In genomic region chr1:213983589-213984386, GRCh38 we compare ENCODE assay signal across 13 cellular contexts. TPM values are rescaled to one million over a fixed set of nuclear protein-coding genes. Genes with fewer than 3 reads are reported as not detected.
DNase-seq lines count a peak whose midpoint lies in the region; ATAC-seq, FAIRE-seq and TF ChIP-seq lines count a peak whose summit lies in the region.
"Had no signal": no experiment of that assay in that cellular context is flagged by ENCODE, and none has a peak within 500 bp of the region (broad histone marks: within the 10 kb centered on the region; RNA-seq: fewer than 3 reads in every experiment).

No MANE protein-coding gene starts in this region.

- no peak overlapping the region for H2AFZ ChIP-seq in K562 (ENCODE audit: low read depth, low read length)

- H3K36me3 Mint-ChIP-seq in CD4-positive, alpha-beta T cell (ENCODE audit: low read depth) = peaks cover 5% of the 10 kb centered on the region

- CTCF ChIA-PET in CD4-positive, alpha-beta T cell (lab: Charles Lee) = no interaction called here
- CTCF ChIA-PET in K562 (lab: Yijun Ruan, JAX; ENCODE audit: low intra/inter-chr PET ratio) = no interaction called here

- DNase-seq in CD4-positive, alpha-beta T cell = no peak
- no peak for DNase-seq in K562 (ENCODE audit: extremely low read depth in 1 of 4, low spot score in 3 of 4)
- no peak for DNase-seq in RCC 7860 (ENCODE audit: low spot score)
- DNase-seq in activated CD4-positive, CD25-positive, alpha-beta regulatory T cell treated with anti-CD3 and anti-CD28 coated beads, Interleukin-2, amount 50 U/mL, for 72 hours = no peak
- DNase-seq: activated CD8-positive, alpha-beta memory T cell treated with anti-CD3 and anti-CD28 coated beads for 24 hours; stimulated activated CD4-positive, alpha-beta T cell treated with anti-CD3 and anti-CD28 coated beads, Interleukin-2, amount 100 ng/mL, for 48 hours had no signal

- in situ Hi-C loops in K562 (cut with MboI) = no loop called here

- H3K4me1 Mint-ChIP-seq in CD4-positive, alpha-beta T cell (ENCODE audit: low read depth) = peaks cover 77% of the 10 kb centered on the region

- TF ChIP-seq POLR2A in K562 (conservative IDR thresholded peaks at IDR 0.05) = no peak

- no peak overlapping the region for H3K4me2 ChIP-seq in K562 (ENCODE audit: insufficient read depth, low read length)

- no peak for TF ChIP-seq RAD21 in K562 (CRISPR knock-in tag; conservative IDR thresholded peaks at IDR 0.05 in 1 of 2, IDR thresholded peaks at IDR 0.05 in 1 of 2)

- H3K4me1 ChIP-seq in HUES64 (ENCODE audit: insufficient read depth, low read length) (peaks cover 60% of the 10 kb centered on the region), K562 (replicated peaks in 1 of 2; ENCODE audit: control insufficient read depth in 2 of 2, insufficient read depth in 2 of 2, low read length in 2 of 2) (peaks cover 0 to 22% of the 10 kb centered on the region in 2 experiments; a peak in 2 of 5 replicates), mesodermal cell (ENCODE audit: control insufficient read depth, insufficient read depth, low read length, poor library complexity, severe bottlenecking) (peaks cover 29% of the 10 kb centered on the region)

- 1% methylated on average over 25 of the region's 31 CpGs for WGBS in HUES64
- 27% methylated on average over 31 of the region's 31 CpGs for WGBS in K562 (ENCODE audit: insufficient coverage, low coverage, missing lambda C conversion rate)
- WGBS in mesodermal cell (ENCODE audit: insufficient coverage in 2 of 2), 2 experiments = 3 to 10% methylated on average over 8 to 19 of the region's 31 CpGs

- H3K4me3 Mint-ChIP-seq in CD4-positive, alpha-beta T cell = peak overlapping the region; percentile 40

- no peak overlapping the region for H3K27ac ChIP-seq in CD4-positive, alpha-beta T cell (ENCODE audit: low read depth, low read length)
- no peak overlapping the region for H3K27ac ChIP-seq in HUES64 (ENCODE audit: low read depth, low read length)
- no peak overlapping the region for H3K27ac ChIP-seq in K562 (ENCODE audit: extremely low read depth, low read depth, low read length)
- H3K27ac ChIP-seq in mesodermal cell (ENCODE audit: low read depth, low read length, severe bottlenecking) = no peak overlapping the region
- H3K27ac ChIP-seq: gastroesophageal sphincter had no signal

- H3K27ac Mint-ChIP-seq in CD4-positive, alpha-beta T cell = no peak overlapping the region

- H3K27me3 ChIP-seq in CD4-positive, alpha-beta T cell (ENCODE audit: control insufficient read depth, insufficient read depth, low read length) = peaks cover 98% of the 10 kb centered on the region
- H3K27me3 ChIP-seq in HUES64 (ENCODE audit: insufficient read depth, low read length) (peaks cover 88% of the 10 kb centered on the region), K562 (ENCODE audit: control insufficient read depth in 2 of 2, insufficient read depth in 2 of 2, low read length in 2 of 2) (peaks cover 51 to 82% of the 10 kb centered on the region in 2 experiments)

- H3K9ac ChIP-seq in HUES64 (ENCODE audit: low read depth, low read length) = peak overlapping the region; percentile 57
- H3K9ac ChIP-seq in K562 (ENCODE audit: insufficient read depth in 1 of 2, low read depth in 2 of 2, low read length in 2 of 2) = no peak overlapping the region

- no peaks in the 10 kb centered on the region for H3K79me2 ChIP-seq in K562 (ENCODE audit: control insufficient read depth, insufficient read depth, low read length)

- peaks cover 91% of the 10 kb centered on the region for H3K27me3 Mint-ChIP-seq in CD4-positive, alpha-beta T cell

- H3K9me3 ChIP-seq in CD4-positive, alpha-beta T cell (ENCODE audit: control insufficient read depth, low read length) = no peaks in the 10 kb centered on the region
- H3K9me3 ChIP-seq in HUES64 (ENCODE audit: insufficient read depth, low read depth, low read length) = no peaks in the 10 kb centered on the region
- no peaks in the 10 kb centered on the region for H3K9me3 ChIP-seq in K562 (replicated peaks; ENCODE audit: control insufficient read depth, insufficient read depth, low read depth, low read length)
- H3K9me3 ChIP-seq in mesodermal cell (ENCODE audit: control insufficient read depth, low read length) = no peaks in the 10 kb centered on the region
- H3K9me3 ChIP-seq: gastroesophageal sphincter had no signal

- intact Hi-C loops in CD4-positive, alpha-beta T cell (cut with DNase I, micrococcal nuclease) = loop anchor here (5.0 to 10.0 kb wide), 2 partner anchors 311 to 1379 kb away; partner anchors contain the start of gene ATF3 (in 1 of the 2)
- intact Hi-C loops in K562 (cut with micrococcal nuclease) = no loop called here

- FAIRE-seq in K562 (lab: Jason Lieb, UNC) = peak; percentile 26
- FAIRE-seq in RCC 7860 (lab: Jason Lieb, UNC) = no peak
- FAIRE-seq: bronchial epithelial cell, H54 had no signal

- TF ChIP-seq EP300 in K562 (IDR thresholded peaks at IDR 0.05; ENCODE audit: low read length) = no peak

- H3K9me1 ChIP-seq in K562 (ENCODE audit: control insufficient read depth, insufficient read depth, low read length) = no peaks in the 10 kb centered on the region

- H3K36me3 ChIP-seq in HUES64 (ENCODE audit: insufficient read depth, low read length) (no peaks in the 10 kb centered on the region), K562 (ENCODE audit: control insufficient read depth, insufficient read depth, low read length) (no peaks in the 10 kb centered on the region), mesodermal cell (ENCODE audit: control insufficient read depth, insufficient read depth, low read length) (no peaks in the 10 kb centered on the region)
- H3K36me3 ChIP-seq: gastroesophageal sphincter had no signal

- ATAC-seq in CD4-positive, alpha-beta T cell (ENCODE audit: poor library complexity) = no peak
- ATAC-seq in K562 (no peak), HG03342 (IDR thresholded peaks at IDR 0.05; ENCODE audit: unreplicated experiment) (no peak), HG02642 (IDR thresholded peaks at IDR 0.05; ENCODE audit: poor library complexity, unreplicated experiment) (no peak)

- H3K4me3 ChIP-seq in HUES64 (ENCODE audit: low read length) (peak overlapping the region; percentile 61), K562 (no peak overlapping the region), mesodermal cell (ENCODE audit: extremely low read depth, insufficient read depth, low read length, poor library complexity, severe bottlenecking) (peak overlapping the region; percentile 35)

- no peak for TF ChIP-seq CTCF in CD4-positive, alpha-beta T cell (IDR thresholded peaks at IDR 0.05)
- TF ChIP-seq CTCF in K562 (IDR thresholded peaks at IDR 0.05 in 2 of 3, conservative IDR thresholded peaks at IDR 0.05 in 1 of 3; ENCODE audit: insufficient read depth in 2 of 3, low read depth in 1 of 3, low read length in 3 of 3) = no peak

- H3K9me3 Mint-ChIP-seq in CD4-positive, alpha-beta T cell = no peaks in the 10 kb centered on the region

- no TSS peak for BruUV-seq in K562 (replicated peaks; lab: Mats Ljungman, UMichigan)

- peaks cover 8% of the 10 kb centered on the region for H4K20me1 ChIP-seq in K562 (replicated peaks; ENCODE audit: control insufficient read depth, insufficient read depth, low read length)

- POLR2A ChIA-PET in CD4-positive, alpha-beta T cell (lab: Charles Lee) = no interaction called here
- POLR2A ChIA-PET in K562 (lab: Yijun Ruan, JAX) = interaction anchor here (0.7 kb wide), 1 partner anchor 301 kb away, joined by 4 read pairs; no protein-coding TSS in a partner anchor

TF ChIP-seq in K562, 482 proteins besides CTCF, POLR2A, EP300 and RAD21 (continues in another document):
- TF ChIP-seq TAF1 (IDR thresholded peaks at IDR 0.05; ENCODE audit: control insufficient read depth, extremely low read depth, insufficient read depth, low read length, severe bottlenecking) = no peak
- no peak for TF ChIP-seq ATF4 (CRISPR knock-in tag; IDR thresholded peaks at IDR 0.05)

RNA-seq across cellular contexts. Expression of gene PROX1, which starts 4.0 kb away (rescaled TPM):
- total RNA-seq in CD4-positive, alpha-beta T cell = under 1 TPM in 1 of 2 experiments, not detected in 1; 0.03 TPM
- polyA plus RNA-seq in HUES64 (2013, experiment 1 of 2) = 1.1 TPM
- 1.6 TPM for polyA plus RNA-seq in HUES64 (2013, experiment 2 of 2)
- total RNA-seq in K562 (2011; cell fraction: chromatin; rRNA removed; ENCODE audit: low replicate concordance) = 0.37 and 2.0 TPM in 2 replicates
- total RNA-seq in K562 (2011; cell fraction: nucleolus; rRNA removed) = under 0.01 TPM in 1 of 2 replicates, not detected in the other
- 0.07 and 0.23 TPM in 2 replicates for total RNA-seq in K562 (2011; cell fraction: nucleoplasm; rRNA removed)
- total RNA-seq in K562 (2014; rRNA removed) = not detected in 2 replicates
- total RNA-seq in K562 (2014; rRNA removed; fragmentation: Illumina TruSeq; extraction: Trizol) = not detected in 2 replicates
- not detected in 2 replicates for total RNA-seq in K562 (2015; rRNA removed; fragmentation: Illumina TruSeq; extraction: Trizol)
- total RNA-seq in K562 (2021) = 0.09 and 0.22 TPM in 2 replicates
- 0.01 and 0.14 TPM in 2 replicates for polyA plus RNA-seq in K562 (2011; rRNA removed)
- polyA plus RNA-seq in K562 (2011; cell fraction: cytosol; rRNA removed) = 0.27 TPM in 1 of 2 replicates, not detected in the other
- polyA plus RNA-seq in K562 (2011; cell fraction: nucleus; rRNA removed) = 0.06 and 1.2 TPM in 2 replicates
- 0.01 and 0.03 TPM in 2 replicates for polyA plus RNA-seq in K562 (2012)
- not detected in 2 replicates for polyA plus RNA-seq in K562 (2014; fragmentation: Illumina TruSeq; extraction: Trizol)
- polyA plus RNA-seq in K562 (2014; fragmentation: Nextera tagmentation; extraction: Ambion mirVana) = not detected
- polyA plus RNA-seq in K562 (2014; rRNA removed) = not detected in 2 replicates
- polyA minus RNA-seq in K562 (2011; rRNA and poly(A)+ RNA removed) = 1.1 TPM in 1 of 2 replicates, not detected in the other
- 0.57 and 1.0 TPM in 2 replicates for polyA minus RNA-seq in K562 (2011; cell fraction: cytosol; rRNA and poly(A)+ RNA removed)
- polyA minus RNA-seq in K562 (2011; cell fraction: nucleus; rRNA and poly(A)+ RNA removed) = 0.54 TPM in 1 of 2 replicates, not detected in the other
- polyA plus RNA-seq in mesodermal cell (2013, experiment 1 of 2) = 4.0 TPM
- 5.0 TPM for polyA plus RNA-seq in mesodermal cell (2013, experiment 2 of 2)
